In the genomic region with DNA sequence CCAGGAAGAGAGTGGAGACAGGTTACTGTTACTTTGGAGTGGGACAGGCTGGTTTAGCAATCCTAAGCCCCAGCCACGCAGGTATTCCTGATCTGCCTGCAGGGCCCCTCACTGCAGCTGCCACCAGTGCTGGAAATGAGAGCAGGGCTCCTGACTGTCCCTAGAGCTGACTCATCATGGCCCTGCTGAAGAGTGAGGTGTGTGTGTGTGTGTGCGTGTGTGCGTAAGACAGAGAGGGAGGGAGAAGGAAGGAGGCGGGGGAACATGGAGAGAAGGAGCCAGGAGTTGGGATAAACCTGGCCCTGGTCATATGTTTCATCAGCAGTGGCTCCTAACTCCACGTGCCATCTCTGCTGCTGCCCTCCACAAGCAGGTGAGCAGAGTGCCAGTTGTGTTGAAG, we compare ENCODE assay signal across 1 cellular context.
TF ChIP-seq lines count a peak whose summit lies in the region.

No MANE protein-coding gene starts in this region.

TF ChIP-seq in H1, 55 proteins besides CTCF, POLR2A, EP300 and RAD21:
- TF ChIP-seq JUND (IDR thresholded peaks at IDR 0.05; ENCODE audit: low read length) (no peak; the same call in 1 of the 2 replicates), POLR2AphosphoS5 (IDR thresholded peaks at IDR 0.05; ENCODE audit: low read depth, low read length) (no peak)
